ENCODE assay signal across 1 cellular context in the genomic region with DNA sequence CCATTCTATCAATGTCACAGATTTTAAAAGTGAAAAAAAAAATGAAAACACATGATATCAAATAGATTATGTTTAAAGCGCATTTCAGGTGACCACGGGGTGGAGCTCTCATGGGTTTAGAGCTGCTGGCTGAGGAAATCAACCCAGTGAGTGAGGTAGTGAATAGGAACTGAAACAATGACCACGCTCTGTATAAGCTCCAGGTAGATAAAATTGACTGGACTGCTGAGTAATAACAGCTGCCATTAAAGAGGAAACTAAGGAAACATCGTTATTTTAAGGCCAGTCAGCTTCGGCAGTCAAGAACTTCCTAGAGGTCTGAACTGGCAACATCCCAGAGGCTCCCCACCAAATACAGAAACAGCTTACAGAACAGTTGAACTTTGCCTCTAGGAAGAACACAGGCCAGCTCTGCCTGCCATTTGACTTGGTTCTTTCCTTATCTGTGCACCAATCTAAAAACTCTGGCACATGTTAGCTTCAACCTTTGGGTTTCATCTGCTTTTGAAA.
A peak's percentile ranks its signal among the peaks of the same experiment; 100 is the strongest.
TF ChIP-seq lines count a peak whose summit lies in the region.

No MANE protein-coding gene starts in this region.

TF ChIP-seq in GM12878, 131 proteins besides CTCF, POLR2A, EP300 and RAD21 (continued from another document):
- TF ChIP-seq, protein P1, sequence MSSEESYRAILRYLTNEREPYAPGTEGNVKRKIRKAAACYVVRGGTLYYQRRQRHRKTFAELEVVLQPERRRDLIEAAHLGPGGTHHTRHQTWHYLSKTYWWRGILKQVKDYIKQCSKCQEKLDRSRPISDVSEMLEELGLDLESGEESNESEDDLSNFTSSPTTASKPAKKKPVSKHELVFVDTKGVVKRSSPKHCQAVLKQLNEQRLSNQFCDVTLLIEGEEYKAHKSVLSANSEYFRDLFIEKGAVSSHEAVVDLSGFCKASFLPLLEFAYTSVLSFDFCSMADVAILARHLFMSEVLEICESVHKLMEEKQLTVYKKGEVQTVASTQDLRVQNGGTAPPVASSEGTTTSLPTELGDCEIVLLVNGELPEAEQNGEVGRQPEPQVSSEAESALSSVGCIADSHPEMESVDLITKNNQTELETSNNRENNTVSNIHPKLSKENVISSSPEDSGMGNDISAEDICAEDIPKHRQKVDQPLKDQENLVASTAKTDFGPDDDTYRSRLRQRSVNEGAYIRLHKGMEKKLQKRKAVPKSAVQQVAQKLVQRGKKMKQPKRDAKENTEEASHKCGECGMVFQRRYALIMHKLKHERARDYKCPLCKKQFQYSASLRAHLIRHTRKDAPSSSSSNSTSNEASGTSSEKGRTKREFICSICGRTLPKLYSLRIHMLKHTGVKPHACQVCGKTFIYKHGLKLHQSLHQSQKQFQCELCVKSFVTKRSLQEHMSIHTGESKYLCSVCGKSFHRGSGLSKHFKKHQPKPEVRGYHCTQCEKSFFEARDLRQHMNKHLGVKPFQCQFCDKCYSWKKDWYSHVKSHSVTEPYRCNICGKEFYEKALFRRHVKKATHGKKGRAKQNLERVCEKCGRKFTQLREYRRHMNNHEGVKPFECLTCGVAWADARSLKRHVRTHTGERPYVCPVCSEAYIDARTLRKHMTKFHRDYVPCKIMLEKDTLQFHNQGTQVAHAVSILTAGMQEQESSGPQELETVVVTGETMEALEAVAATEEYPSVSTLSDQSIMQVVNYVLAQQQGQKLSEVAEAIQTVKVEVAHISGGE (CRISPR knock-in tag; IDR thresholded peaks at IDR 0.05): no peak
- TF ChIP-seq IRF4 (IDR thresholded peaks at IDR 0.05; ENCODE audit: low read depth, low read length): peak; percentile 85
- no peak for TF ChIP-seq RFX5 (IDR thresholded peaks at IDR 0.05; ENCODE audit: low read depth, low read length)
- peak; percentile 74 for TF ChIP-seq EED (IDR thresholded peaks at IDR 0.05; ENCODE audit: low read depth)
- peak; percentile 86 for TF ChIP-seq SPI1 (IDR thresholded peaks at IDR 0.05; ENCODE audit: borderline replicate concordance, insufficient read depth, low read depth, low read length)
- TF ChIP-seq, protein P2, sequence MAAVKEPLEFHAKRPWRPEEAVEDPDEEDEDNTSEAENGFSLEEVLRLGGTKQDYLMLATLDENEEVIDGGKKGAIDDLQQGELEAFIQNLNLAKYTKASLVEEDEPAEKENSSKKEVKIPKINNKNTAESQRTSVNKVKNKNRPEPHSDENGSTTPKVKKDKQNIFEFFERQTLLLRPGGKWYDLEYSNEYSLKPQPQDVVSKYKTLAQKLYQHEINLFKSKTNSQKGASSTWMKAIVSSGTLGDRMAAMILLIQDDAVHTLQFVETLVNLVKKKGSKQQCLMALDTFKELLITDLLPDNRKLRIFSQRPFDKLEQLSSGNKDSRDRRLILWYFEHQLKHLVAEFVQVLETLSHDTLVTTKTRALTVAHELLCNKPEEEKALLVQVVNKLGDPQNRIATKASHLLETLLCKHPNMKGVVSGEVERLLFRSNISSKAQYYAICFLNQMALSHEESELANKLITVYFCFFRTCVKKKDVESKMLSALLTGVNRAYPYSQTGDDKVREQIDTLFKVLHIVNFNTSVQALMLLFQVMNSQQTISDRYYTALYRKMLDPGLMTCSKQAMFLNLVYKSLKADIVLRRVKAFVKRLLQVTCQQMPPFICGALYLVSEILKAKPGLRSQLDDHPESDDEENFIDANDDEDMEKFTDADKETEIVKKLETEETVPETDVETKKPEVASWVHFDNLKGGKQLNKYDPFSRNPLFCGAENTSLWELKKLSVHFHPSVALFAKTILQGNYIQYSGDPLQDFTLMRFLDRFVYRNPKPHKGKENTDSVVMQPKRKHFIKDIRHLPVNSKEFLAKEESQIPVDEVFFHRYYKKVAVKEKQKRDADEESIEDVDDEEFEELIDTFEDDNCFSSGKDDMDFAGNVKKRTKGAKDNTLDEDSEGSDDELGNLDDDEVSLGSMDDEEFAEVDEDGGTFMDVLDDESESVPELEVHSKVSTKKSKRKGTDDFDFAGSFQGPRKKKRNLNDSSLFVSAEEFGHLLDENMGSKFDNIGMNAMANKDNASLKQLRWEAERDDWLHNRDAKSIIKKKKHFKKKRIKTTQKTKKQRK (IDR thresholded peaks at IDR 0.05; ENCODE audit: low read depth, low read length): no peak
- TF ChIP-seq KAT2A (conservative IDR thresholded peaks at IDR 0.05; ENCODE audit: control insufficient read depth, low read depth, low read length): no peak
- no peak for TF ChIP-seq FOXK2 (IDR thresholded peaks at IDR 0.05)
- TF ChIP-seq BMI1 (IDR thresholded peaks at IDR 0.05; ENCODE audit: borderline replicate concordance): no peak
- TF ChIP-seq, protein P3, sequence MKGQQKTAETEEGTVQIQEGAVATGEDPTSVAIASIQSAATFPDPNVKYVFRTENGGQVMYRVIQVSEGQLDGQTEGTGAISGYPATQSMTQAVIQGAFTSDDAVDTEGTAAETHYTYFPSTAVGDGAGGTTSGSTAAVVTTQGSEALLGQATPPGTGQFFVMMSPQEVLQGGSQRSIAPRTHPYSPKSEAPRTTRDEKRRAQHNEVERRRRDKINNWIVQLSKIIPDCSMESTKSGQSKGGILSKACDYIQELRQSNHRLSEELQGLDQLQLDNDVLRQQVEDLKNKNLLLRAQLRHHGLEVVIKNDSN (IDR thresholded peaks at IDR 0.05; ENCODE audit: borderline replicate concordance, extremely low read length, insufficient read depth, low read depth, low read length): no peak
- TF ChIP-seq DPF2 (IDR thresholded peaks at IDR 0.05): 0 out of 2 replicates have a peak, but pooled peaks have one; percentile 31
- TF ChIP-seq, protein P4, sequence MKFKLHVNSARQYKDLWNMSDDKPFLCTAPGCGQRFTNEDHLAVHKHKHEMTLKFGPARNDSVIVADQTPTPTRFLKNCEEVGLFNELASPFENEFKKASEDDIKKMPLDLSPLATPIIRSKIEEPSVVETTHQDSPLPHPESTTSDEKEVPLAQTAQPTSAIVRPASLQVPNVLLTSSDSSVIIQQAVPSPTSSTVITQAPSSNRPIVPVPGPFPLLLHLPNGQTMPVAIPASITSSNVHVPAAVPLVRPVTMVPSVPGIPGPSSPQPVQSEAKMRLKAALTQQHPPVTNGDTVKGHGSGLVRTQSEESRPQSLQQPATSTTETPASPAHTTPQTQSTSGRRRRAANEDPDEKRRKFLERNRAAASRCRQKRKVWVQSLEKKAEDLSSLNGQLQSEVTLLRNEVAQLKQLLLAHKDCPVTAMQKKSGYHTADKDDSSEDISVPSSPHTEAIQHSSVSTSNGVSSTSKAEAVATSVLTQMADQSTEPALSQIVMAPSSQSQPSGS (IDR thresholded peaks at IDR 0.05; ENCODE audit: low read length): peak; percentile 42; the same call in 1 of the 2 replicates
- TF ChIP-seq TBL1XR1 (IDR thresholded peaks at IDR 0.05; ENCODE audit: low read depth, low read length): no peak
- no peak for TF ChIP-seq NR2F1 (conservative IDR thresholded peaks at IDR 0.05)
- no peak for TF ChIP-seq RELA (IDR thresholded peaks at IDR 0.05; ENCODE audit: borderline replicate concordance, partially characterized antibody)
- no peak for TF ChIP-seq ZNF24 (IDR thresholded peaks at IDR 0.05)
- TF ChIP-seq ATF7 (IDR thresholded peaks at IDR 0.05; ENCODE audit: low read depth): peak; percentile 75
- peak; percentile 26; the same call in 1 of the 2 replicates for TF ChIP-seq RUNX3 (IDR thresholded peaks at IDR 0.05; ENCODE audit: low read length)
- TF ChIP-seq GABPA (IDR thresholded peaks at IDR 0.05; ENCODE audit: low read depth): no peak
- TF ChIP-seq CREB1 (IDR thresholded peaks at IDR 0.05; ENCODE audit: low read depth): 0 out of 2 replicates have a peak, but pooled peaks have one; percentile 36
- TF ChIP-seq ASH2L (IDR thresholded peaks at IDR 0.05; ENCODE audit: borderline replicate concordance, low read depth): no peak
- peak; percentile 21; the same call in 1 of the 2 replicates for TF ChIP-seq RB1 (IDR thresholded peaks at IDR 0.05; ENCODE audit: borderline replicate concordance)
- no peak for TF ChIP-seq ZNF274 (IDR thresholded peaks at IDR 0.05; ENCODE audit: insufficient read depth, insufficient read length)
- TF ChIP-seq, protein P5, sequence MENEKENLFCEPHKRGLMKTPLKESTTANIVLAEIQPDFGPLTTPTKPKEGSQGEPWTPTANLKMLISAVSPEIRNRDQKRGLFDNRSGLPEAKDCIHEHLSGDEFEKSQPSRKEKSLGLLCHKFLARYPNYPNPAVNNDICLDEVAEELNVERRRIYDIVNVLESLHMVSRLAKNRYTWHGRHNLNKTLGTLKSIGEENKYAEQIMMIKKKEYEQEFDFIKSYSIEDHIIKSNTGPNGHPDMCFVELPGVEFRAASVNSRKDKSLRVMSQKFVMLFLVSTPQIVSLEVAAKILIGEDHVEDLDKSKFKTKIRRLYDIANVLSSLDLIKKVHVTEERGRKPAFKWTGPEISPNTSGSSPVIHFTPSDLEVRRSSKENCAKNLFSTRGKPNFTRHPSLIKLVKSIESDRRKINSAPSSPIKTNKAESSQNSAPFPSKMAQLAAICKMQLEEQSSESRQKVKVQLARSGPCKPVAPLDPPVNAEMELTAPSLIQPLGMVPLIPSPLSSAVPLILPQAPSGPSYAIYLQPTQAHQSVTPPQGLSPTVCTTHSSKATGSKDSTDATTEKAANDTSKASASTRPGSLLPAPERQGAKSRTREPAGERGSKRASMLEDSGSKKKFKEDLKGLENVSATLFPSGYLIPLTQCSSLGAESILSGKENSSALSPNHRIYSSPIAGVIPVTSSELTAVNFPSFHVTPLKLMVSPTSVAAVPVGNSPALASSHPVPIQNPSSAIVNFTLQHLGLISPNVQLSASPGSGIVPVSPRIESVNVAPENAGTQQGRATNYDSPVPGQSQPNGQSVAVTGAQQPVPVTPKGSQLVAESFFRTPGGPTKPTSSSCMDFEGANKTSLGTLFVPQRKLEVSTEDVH (IDR thresholded peaks at IDR 0.05; ENCODE audit: low read depth, partially characterized antibody): no peak
- TF ChIP-seq CREM (IDR thresholded peaks at IDR 0.05; ENCODE audit: low read depth): peak; percentile 56; the same call in 1 of the 2 replicates
- TF ChIP-seq PAX5 (IDR thresholded peaks at IDR 0.05; ENCODE audit: borderline replicate concordance, low read depth, low read length): no peak
- no peak for TF ChIP-seq KDM1A (IDR thresholded peaks at IDR 0.05; ENCODE audit: borderline replicate concordance)
- TF ChIP-seq JUNB (IDR thresholded peaks at IDR 0.05): peak; percentile 73
- TF ChIP-seq, protein P6, sequence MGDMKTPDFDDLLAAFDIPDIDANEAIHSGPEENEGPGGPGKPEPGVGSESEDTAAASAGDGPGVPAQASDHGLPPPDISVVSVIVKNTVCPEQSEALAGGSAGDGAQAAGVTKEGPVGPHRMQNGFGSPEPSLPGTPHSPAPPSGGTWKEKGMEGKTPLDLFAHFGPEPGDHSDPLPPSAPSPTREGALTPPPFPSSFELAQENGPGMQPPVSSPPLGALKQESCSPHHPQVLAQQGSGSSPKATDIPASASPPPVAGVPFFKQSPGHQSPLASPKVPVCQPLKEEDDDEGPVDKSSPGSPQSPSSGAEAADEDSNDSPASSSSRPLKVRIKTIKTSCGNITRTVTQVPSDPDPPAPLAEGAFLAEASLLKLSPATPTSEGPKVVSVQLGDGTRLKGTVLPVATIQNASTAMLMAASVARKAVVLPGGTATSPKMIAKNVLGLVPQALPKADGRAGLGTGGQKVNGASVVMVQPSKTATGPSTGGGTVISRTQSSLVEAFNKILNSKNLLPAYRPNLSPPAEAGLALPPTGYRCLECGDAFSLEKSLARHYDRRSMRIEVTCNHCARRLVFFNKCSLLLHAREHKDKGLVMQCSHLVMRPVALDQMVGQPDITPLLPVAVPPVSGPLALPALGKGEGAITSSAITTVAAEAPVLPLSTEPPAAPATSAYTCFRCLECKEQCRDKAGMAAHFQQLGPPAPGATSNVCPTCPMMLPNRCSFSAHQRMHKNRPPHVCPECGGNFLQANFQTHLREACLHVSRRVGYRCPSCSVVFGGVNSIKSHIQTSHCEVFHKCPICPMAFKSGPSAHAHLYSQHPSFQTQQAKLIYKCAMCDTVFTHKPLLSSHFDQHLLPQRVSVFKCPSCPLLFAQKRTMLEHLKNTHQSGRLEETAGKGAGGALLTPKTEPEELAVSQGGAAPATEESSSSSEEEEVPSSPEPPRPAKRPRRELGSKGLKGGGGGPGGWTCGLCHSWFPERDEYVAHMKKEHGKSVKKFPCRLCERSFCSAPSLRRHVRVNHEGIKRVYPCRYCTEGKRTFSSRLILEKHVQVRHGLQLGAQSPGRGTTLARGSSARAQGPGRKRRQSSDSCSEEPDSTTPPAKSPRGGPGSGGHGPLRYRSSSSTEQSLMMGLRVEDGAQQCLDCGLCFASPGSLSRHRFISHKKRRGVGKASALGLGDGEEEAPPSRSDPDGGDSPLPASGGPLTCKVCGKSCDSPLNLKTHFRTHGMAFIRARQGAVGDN (IDR thresholded peaks at IDR 0.05): no peak
- peak in 1 of 2 experiments; percentile 94; a peak in 2 of 4 replicates for TF ChIP-seq ETV6 (conservative IDR thresholded peaks at IDR 0.05 in 1 of 2, IDR thresholded peaks at IDR 0.05 in 1 of 2; ENCODE audit: borderline replicate concordance in 1 of 2, low read depth in 1 of 2)
- TF ChIP-seq BRCA1 (IDR thresholded peaks at IDR 0.05; ENCODE audit: low read depth, low read length): no peak
- TF ChIP-seq CHD4 (IDR thresholded peaks at IDR 0.05): no peak
- no peak for TF ChIP-seq STAT1 (conservative IDR thresholded peaks at IDR 0.05)
- TF ChIP-seq TCF12 (IDR thresholded peaks at IDR 0.05; ENCODE audit: low read depth, low read length): 0 out of 2 replicates have a peak, but pooled peaks have one; percentile 33
- peak; percentile 66; the same call in 1 of the 2 replicates for TF ChIP-seq BCL11A (IDR thresholded peaks at IDR 0.05; ENCODE audit: low read depth, low read length)
- TF ChIP-seq, protein P7, sequence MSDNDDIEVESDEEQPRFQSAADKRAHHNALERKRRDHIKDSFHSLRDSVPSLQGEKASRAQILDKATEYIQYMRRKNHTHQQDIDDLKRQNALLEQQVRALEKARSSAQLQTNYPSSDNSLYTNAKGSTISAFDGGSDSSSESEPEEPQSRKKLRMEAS (IDR thresholded peaks at IDR 0.05; ENCODE audit: low read depth, low read length): no peak
- TF ChIP-seq IKZF2 (IDR thresholded peaks at IDR 0.05): peak; percentile 58 to 59; a peak in 3 of 4 replicates
- 0 out of 2 replicates have a peak, but pooled peaks have one; percentile 33 for TF ChIP-seq CBX5 (IDR thresholded peaks at IDR 0.05; ENCODE audit: low read depth)
